Comparison of ENCODE assay signal across 1 cellular context in the genomic region with DNA sequence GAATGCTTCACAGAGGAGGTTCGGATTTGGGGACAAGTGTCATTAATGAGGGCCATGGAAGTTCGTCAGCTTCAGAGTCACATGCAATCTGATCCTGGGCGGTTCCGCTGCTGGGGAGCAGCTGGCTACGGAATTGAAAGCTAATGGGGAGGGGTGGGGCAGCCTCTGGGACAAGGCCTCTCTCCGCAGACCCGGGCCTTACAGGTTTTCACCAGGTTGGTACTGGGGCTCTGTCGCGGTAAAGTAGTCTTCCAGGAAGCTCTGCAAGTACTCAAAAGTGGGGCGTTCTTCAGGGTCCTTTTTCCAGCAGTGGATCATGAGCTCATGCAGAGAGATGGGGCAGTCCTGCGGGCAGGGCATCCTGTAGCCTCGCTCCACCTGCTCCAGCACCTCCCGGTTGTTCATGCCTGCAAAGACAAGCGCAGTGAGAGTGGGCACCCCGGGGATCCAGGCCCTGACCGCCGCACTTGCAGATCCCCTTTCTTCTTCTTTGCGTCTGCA.
TF ChIP-seq lines count a peak whose summit lies in the region.

No MANE protein-coding gene starts in this region.

TF ChIP-seq in endothelial cell of umbilical vein, 7 proteins besides CTCF, POLR2A, EP300 and RAD21:
- TF ChIP-seq POLR2AphosphoS5 (IDR thresholded peaks at IDR 0.05; ENCODE audit: insufficient read depth, low read depth, low read length) (no peak), JUN (IDR thresholded peaks at IDR 0.05; ENCODE audit: borderline replicate concordance, insufficient read depth, insufficient read length, low read depth) (no peak), FOS (IDR thresholded peaks at IDR 0.05; ENCODE audit: borderline replicate concordance, insufficient read depth, low read length) (no peak), GATA2 (IDR thresholded peaks at IDR 0.05; ENCODE audit: insufficient read depth, insufficient read length, low read depth, low read length) (no peak), EZH2 (IDR thresholded peaks at IDR 0.05; ENCODE audit: borderline replicate concordance, low read depth, low read length, severe bottlenecking) (no peak), MYC (IDR thresholded peaks at IDR 0.05; ENCODE audit: low read depth, low read length) (no peak)
- TF ChIP-seq, protein P1, sequence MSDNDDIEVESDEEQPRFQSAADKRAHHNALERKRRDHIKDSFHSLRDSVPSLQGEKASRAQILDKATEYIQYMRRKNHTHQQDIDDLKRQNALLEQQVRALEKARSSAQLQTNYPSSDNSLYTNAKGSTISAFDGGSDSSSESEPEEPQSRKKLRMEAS (IDR thresholded peaks at IDR 0.05; ENCODE audit: insufficient read depth, insufficient read length), result no peak
